Comparison of ENCODE assay signal across 12 cellular contexts in the genomic region with DNA sequence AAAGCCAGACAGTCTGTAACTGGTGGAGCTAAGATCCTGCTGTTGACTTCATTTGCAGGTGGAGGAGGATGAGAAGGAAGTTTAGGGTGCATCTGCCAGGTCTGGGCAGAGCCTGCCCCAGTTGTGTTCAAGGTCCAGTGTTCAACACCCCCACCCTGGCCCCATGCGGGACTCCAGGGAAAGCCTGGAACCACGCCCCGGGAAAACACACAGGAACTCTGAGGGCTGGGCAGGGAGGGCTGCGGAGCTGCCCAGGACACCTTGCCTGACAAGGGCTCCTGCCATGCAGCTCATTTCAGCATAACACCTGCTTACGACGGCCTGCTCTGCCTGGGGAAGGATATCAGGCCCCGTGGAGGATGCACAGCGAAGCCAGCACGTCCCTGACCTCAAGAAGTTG.
DNase-seq lines count a peak whose midpoint lies in the region; ATAC-seq and TF ChIP-seq lines count a peak whose summit lies in the region.
"Had no signal": no experiment of that assay in that cellular context is flagged by ENCODE, and none has a peak within 500 bp of the region (broad histone marks: within the 10 kb centered on the region; RNA-seq: fewer than 3 reads in every experiment).

No MANE protein-coding gene starts in this region.

- TF ChIP-seq POLR2A in vagina (IDR thresholded peaks at IDR 0.05) = no peak

- peak overlapping the region in 5 of 10 donors; percentile 21 to 65 (median 60) for H3K27ac ChIP-seq in heart right ventricle
- no peak overlapping the region for H3K27ac ChIP-seq in osteoblast (ENCODE audit: low read depth, low read length)
- no peak overlapping the region for H3K27ac ChIP-seq in vagina
- H3K27ac ChIP-seq: pancreas, PC-9 had no signal

- H3K4me3 ChIP-seq in heart right ventricle (peak overlapping the region in 9 of 10 donors; percentile 6 to 50 (median 37)), fibroblast of the aortic adventitia (ENCODE audit: low read depth, low read length) (peak overlapping the region; percentile 25), osteoblast (ENCODE audit: insufficient read depth, low read length) (peak overlapping the region; percentile 63), vagina (peak overlapping the region; percentile 26 to 43)
- H3K4me3 ChIP-seq: PC-9 had no signal

- intact Hi-C loops in heart right ventricle (cut with DNase I) (loop anchor here in 6 of 10 donors (2.0 to 10.0 kb wide), 2 partner anchors 300 to 302 kb away; a partner anchor contains a TSS), cardiac septum (cut with DNase I) (loop anchor here (2.0 kb wide), 1 partner anchor 298 kb away; no protein-coding TSS in a partner anchor), vagina (cut with DNase I) (no loop called here)

- peak overlapping the region; percentile 74 for H3K4me2 ChIP-seq in osteoblast (ENCODE audit: insufficient read depth, low read length)
- H3K4me2 ChIP-seq: PC-9 had no signal

- no peaks in the 10 kb centered on the region for H3K36me3 ChIP-seq in heart right ventricle
- no peaks in the 10 kb centered on the region for H3K36me3 ChIP-seq in osteoblast (ENCODE audit: insufficient read depth, low read length)
- H3K36me3 ChIP-seq in vagina = no peaks in the 10 kb centered on the region
- H3K36me3 ChIP-seq: pancreas had no signal

- H3K4me1 ChIP-seq in heart right ventricle (peaks cover 0 to 26% (median 13%) of the 10 kb centered on the region in 9 donors), osteoblast (ENCODE audit: insufficient read depth, low read length) (peaks cover 3% of the 10 kb centered on the region), vagina (peaks cover 8% of the 10 kb centered on the region)
- H3K4me1 ChIP-seq: pancreas had no signal

- TF ChIP-seq CTCF in heart right ventricle (IDR thresholded peaks at IDR 0.05) (no peak), fibroblast of the aortic adventitia (IDR thresholded peaks at IDR 0.05; ENCODE audit: insufficient read depth, low read length) (no peak), osteoblast (IDR thresholded peaks at IDR 0.05; ENCODE audit: extremely low read depth, low read depth, low read length) (no peak), vagina (IDR thresholded peaks at IDR 0.05) (no peak)

- DNase-seq in heart right ventricle = no peak
- no peak for DNase-seq in cardiac septum (ENCODE audit: low spot score)
- DNase-seq in fibroblast of the aortic adventitia (ENCODE audit: low read depth) = no peak
- no peak for DNase-seq in osteoblast (ENCODE audit: insufficient read length, low spot score, missing footprints)
- DNase-seq in vagina (ENCODE audit: extremely low spot score in 2 of 2) = peak in 1 of 2 donors; percentile 87
- DNase-seq in activated naive CD4-positive, alpha-beta T cell treated with Interleukin-2 at 50 U/mL for 16 hours = no peak
- DNase-seq in CD1c-positive myeloid dendritic cell (ENCODE audit: extremely low spot score) = no peak
- no peak for DNase-seq in pons (ENCODE audit: low spot score)
- DNase-seq: ACHN; activated CD8-positive, alpha-beta T cell treated with anti-CD3 and anti-CD28 coated beads for 36 hours; PC-9 had no signal

- ATAC-seq in heart right ventricle = peak in 4 of 8 donors; percentile 4 to 18 (median 7)
- ATAC-seq: activated CD8-positive, alpha-beta T cell treated with anti-CD3 and anti-CD28 coated beads for 36 hours had no signal

- H2AFZ ChIP-seq in osteoblast (ENCODE audit: low read length) = peak overlapping the region; percentile 79
- H2AFZ ChIP-seq: PC-9 had no signal

- WGBS in heart right ventricle, 2 donors = 49 to 65% methylated on average over 9 of the region's 9 CpGs

- H3K9me3 ChIP-seq in heart right ventricle = peaks cover 0 to 12% (median 0%) of the 10 kb centered on the region in 11 donors
- H3K9me3 ChIP-seq in osteoblast (ENCODE audit: low read depth, low read length) = no peaks in the 10 kb centered on the region
- H3K9me3 ChIP-seq in vagina = no peaks in the 10 kb centered on the region
- H3K9me3 ChIP-seq: pancreas had no signal

- H3K27me3 ChIP-seq in heart right ventricle (no peaks in the 10 kb centered on the region), osteoblast (ENCODE audit: insufficient read depth, low read length) (peaks cover 4% of the 10 kb centered on the region), vagina (no peaks in the 10 kb centered on the region)
- H3K27me3 ChIP-seq: pancreas had no signal

- H3K79me2 ChIP-seq in osteoblast (ENCODE audit: insufficient read depth, low read length) = no peaks in the 10 kb centered on the region

- no peaks in the 10 kb centered on the region for H4K20me1 ChIP-seq in osteoblast (ENCODE audit: insufficient read depth, low read length)
